Comparison of ENCODE assay signal across 17 cellular contexts in genomic region chr2:66580343-66580954, GRCh38.
DNase-seq lines count a peak whose midpoint lies in the region; ATAC-seq and TF ChIP-seq lines count a peak whose summit lies in the region.
"Had no signal": no experiment of that assay in that cellular context is flagged by ENCODE, and none has a peak within 500 bp of the region (broad histone marks: within the 10 kb centered on the region; RNA-seq: fewer than 3 reads in every experiment).

No MANE protein-coding gene starts in this region.

- peaks cover 0 to 3% of the 10 kb centered on the region in 2 donors for H3K9me3 Mint-ChIP-seq in stimulated activated naive B cell treated with anti-CD40 and anti-IgM and Interleukin-4, amounts not matched to agents 10 μg/mL and 1 μg/mL and 100 μg/mL, for 72 hours
- no peaks in the 10 kb centered on the region for H3K9me3 Mint-ChIP-seq in activated CD8-positive, alpha-beta T cell treated with anti-CD3 and anti-CD28 coated beads, Interleukin-2, amount 10 ng/mL, durations not matched to agents 7 days and 5 days (ENCODE audit: insufficient read depth)
- H3K9me3 Mint-ChIP-seq: WTC11 had no signal

- peaks cover 0 to 2% of the 10 kb centered on the region in 2 donors for H3K36me3 Mint-ChIP-seq in stimulated activated naive B cell treated with anti-CD40 and anti-IgM and Interleukin-4, amounts not matched to agents 10 μg/mL and 1 μg/mL and 100 μg/mL, for 72 hours
- H3K36me3 Mint-ChIP-seq in activated CD8-positive, alpha-beta T cell treated with anti-CD3 and anti-CD28 coated beads, Interleukin-2, amount 10 ng/mL, durations not matched to agents 7 days and 5 days (ENCODE audit: low read depth) = no peaks in the 10 kb centered on the region
- H3K36me3 Mint-ChIP-seq: activated naive CD8-positive, alpha-beta T cell; WTC11 had no signal

- H3K4me1 Mint-ChIP-seq in stimulated activated naive B cell treated with anti-CD40 and anti-IgM and Interleukin-4, amounts not matched to agents 10 μg/mL and 1 μg/mL and 100 μg/mL, for 72 hours = peaks cover 19 to 28% of the 10 kb centered on the region in 2 donors
- H3K4me1 Mint-ChIP-seq in activated CD8-positive, alpha-beta T cell treated with anti-CD3 and anti-CD28 coated beads, Interleukin-2, amount 10 ng/mL, durations not matched to agents 7 days and 5 days (ENCODE audit: low read depth) = peaks cover 2% of the 10 kb centered on the region

- CTCF ChIA-PET in activated CD8-positive, alpha-beta T cell treated with anti-CD3 and anti-CD28 coated beads, Interleukin-2, amount 10 ng/mL, durations not matched to agents 7 days and 5 days (lab: Charles Lee) = no interaction called here

- H3K36me3 ChIP-seq in HUES48 (ENCODE audit: control insufficient read depth, insufficient read depth, low read length) (no peaks in the 10 kb centered on the region), iPS-20b (ENCODE audit: insufficient read depth, low read depth, low read length) (no peaks in the 10 kb centered on the region)

- in situ Hi-C loops in astrocyte of the spinal cord (cut with HindIII; ENCODE audit: low sequenced_read_pairs) = no loop called here

- peak overlapping the region in 1 of 2 donors; percentile 15 for H3K4me3 Mint-ChIP-seq in stimulated activated naive B cell treated with anti-CD40 and anti-IgM and Interleukin-4, amounts not matched to agents 10 μg/mL and 1 μg/mL and 100 μg/mL, for 72 hours
- no peak overlapping the region for H3K4me3 Mint-ChIP-seq in activated CD8-positive, alpha-beta T cell treated with anti-CD3 and anti-CD28 coated beads, Interleukin-2, amount 10 ng/mL, durations not matched to agents 7 days and 5 days
- H3K4me3 Mint-ChIP-seq: activated naive CD8-positive, alpha-beta T cell; WTC11 had no signal

- DNase-seq in astrocyte of the spinal cord (ENCODE audit: low read depth, low spot score) (no peak), EL (no peak), DMS79 treated with DMSO at 0.1 percent for 48 hours (lab: John Stamatoyannopoulos, UW) (no peak)
- DNase-seq in stimulated activated naive B cell treated with anti-CD40 and anti-IgM and Interleukin-4, amounts not matched to agents 10 μg/mL and 1 μg/mL and 100 μg/mL, for 72 hours = no peak
- no peak for DNase-seq in activated CD8-positive, alpha-beta T cell treated with anti-CD3 and anti-CD28 coated beads, Interleukin-2, amount 10 ng/mL, durations not matched to agents 7 days and 5 days
- DNase-seq in activated naive CD4-positive, alpha-beta T cell (lab: John Stamatoyannopoulos, UW) = no peak
- DNase-seq: DND-41; NCI-H1436 treated with DMSO at 0.1 percent for 48 hours; NCI-H446 treated with DMSO at 0.1 percent for 48 hours; nucleus accumbens; stimulated activated CD4-positive, alpha-beta T cell treated with anti-CD3 and anti-CD28 coated beads, Interleukin-12 subunit alpha, Interleukin-12 subunit beta, amount 100 ng/mL, for 4 hours had no signal

- H3K27me3 ChIP-seq in HUES48 (ENCODE audit: control insufficient read depth, insufficient read depth, low read length) = peaks cover 100% of the 10 kb centered on the region
- H3K27me3 ChIP-seq in iPS-20b (ENCODE audit: insufficient read depth, low read length) = peaks cover 100% of the 10 kb centered on the region

- H3K9ac ChIP-seq in HUES48 (ENCODE audit: low read depth, low read length) (no peak overlapping the region), iPS-20b (ENCODE audit: low read depth, low read length) (no peak overlapping the region)

- H3K9me3 ChIP-seq in HUES48 (ENCODE audit: control insufficient read depth, insufficient read depth, low read length) = no peaks in the 10 kb centered on the region
- H3K9me3 ChIP-seq in iPS-20b (ENCODE audit: insufficient read depth, low read depth, low read length) = no peaks in the 10 kb centered on the region; the same call in 1 of the 2 replicates

- H3K27me3 Mint-ChIP-seq in stimulated activated naive B cell treated with anti-CD40 and anti-IgM and Interleukin-4, amounts not matched to agents 10 μg/mL and 1 μg/mL and 100 μg/mL, for 72 hours = peaks cover 37 to 40% of the 10 kb centered on the region in 2 donors
- peaks cover 38% of the 10 kb centered on the region for H3K27me3 Mint-ChIP-seq in activated CD8-positive, alpha-beta T cell treated with anti-CD3 and anti-CD28 coated beads, Interleukin-2, amount 10 ng/mL, durations not matched to agents 7 days and 5 days (ENCODE audit: low read depth)

- no peak overlapping the region for H3K27ac ChIP-seq in HUES48 (ENCODE audit: low read depth, low read length)
- no peak overlapping the region for H3K27ac ChIP-seq in iPS-20b (ENCODE audit: low read length)

- no peak for ATAC-seq in stimulated activated naive B cell treated with anti-CD40 and anti-IgM and Interleukin-4, amounts not matched to agents 10 μg/mL and 1 μg/mL and 100 μg/mL, for 72 hours (replicated peaks)
- ATAC-seq in activated CD8-positive, alpha-beta T cell treated with anti-CD3 and anti-CD28 coated beads, Interleukin-2, amount 10 ng/mL, durations not matched to agents 7 days and 5 days = no peak
- ATAC-seq: esophagus mucosa, HCT116 had no signal

- H3K4me1 ChIP-seq in HUES48 (ENCODE audit: control insufficient read depth, insufficient read depth, low read length) (peaks cover 54% of the 10 kb centered on the region), iPS-20b (ENCODE audit: insufficient read depth, low read length) (peaks cover 25% of the 10 kb centered on the region)

- POLR2A ChIA-PET in activated CD8-positive, alpha-beta T cell treated with anti-CD3 and anti-CD28 coated beads, Interleukin-2, amount 10 ng/mL, durations not matched to agents 7 days and 5 days (lab: Charles Lee) = no interaction called here

- H3K27ac Mint-ChIP-seq in stimulated activated naive B cell treated with anti-CD40 and anti-IgM and Interleukin-4, amounts not matched to agents 10 μg/mL and 1 μg/mL and 100 μg/mL, for 72 hours = peak overlapping the region; percentile 68
- no peak overlapping the region for H3K27ac Mint-ChIP-seq in activated CD8-positive, alpha-beta T cell treated with anti-CD3 and anti-CD28 coated beads, Interleukin-2, amount 10 ng/mL, durations not matched to agents 7 days and 5 days
- H3K27ac Mint-ChIP-seq: activated naive CD8-positive, alpha-beta T cell; WTC11 had no signal

- TF ChIP-seq CTCF in astrocyte of the spinal cord (IDR thresholded peaks at IDR 0.05; ENCODE audit: low read depth, low read length) = no peak

- H3K4me3 ChIP-seq in HUES48 (ENCODE audit: low read depth, low read length) (peak overlapping the region; percentile 46), astrocyte of the spinal cord (ENCODE audit: low read depth, low read length) (peak overlapping the region; percentile 38), iPS-20b (ENCODE audit: low read length) (peak overlapping the region; percentile 64)
